ENCODE assay signal across 10 cellular contexts in the genomic region with DNA sequence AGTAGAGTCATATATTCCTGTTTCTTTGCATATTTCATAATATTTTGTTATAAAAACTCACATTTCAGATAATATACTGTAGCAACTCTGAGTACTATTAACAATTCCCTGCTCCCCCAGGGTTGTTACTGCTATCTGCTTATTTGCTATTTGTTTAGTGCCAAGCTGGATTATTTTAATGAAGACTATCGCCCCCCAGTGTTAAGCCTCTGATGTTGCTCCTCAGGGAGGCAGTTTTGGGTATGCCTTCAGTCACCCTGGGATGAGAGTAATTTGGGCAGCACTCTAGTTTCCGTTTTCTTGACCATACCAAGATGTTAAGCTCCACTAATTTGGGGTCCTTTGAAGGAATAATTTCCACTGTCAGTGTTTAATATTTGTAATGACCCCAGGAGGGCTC. TPM values are rescaled to one million over a fixed set of nuclear protein-coding genes. Genes with fewer than 3 reads are reported as not detected.
A peak's percentile ranks its signal among the peaks of the same experiment; 100 is the strongest.
DNase-seq lines count a peak whose midpoint lies in the region; ATAC-seq and TF ChIP-seq lines count a peak whose summit lies in the region.
"Had no signal": no experiment of that assay in that cellular context is flagged by ENCODE, and none has a peak within 500 bp of the region (broad histone marks: within the 10 kb centered on the region; RNA-seq: fewer than 3 reads in every experiment).

No MANE protein-coding gene starts in this region.

- no peaks in the 10 kb centered on the region for H3K4me1 ChIP-seq in fibroblast of lung (ENCODE audit: control insufficient read depth, extremely low read depth, insufficient read depth, low read length)
- H3K4me1 ChIP-seq in CD8-positive, alpha-beta memory T cell (ENCODE audit: insufficient read depth, low read length), result no peaks in the 10 kb centered on the region
- H3K4me1 ChIP-seq in effector memory CD4-positive, alpha-beta T cell (ENCODE audit: control insufficient read depth, insufficient read depth, low read length, poor library complexity, severe bottlenecking), result no peaks in the 10 kb centered on the region

- H3K79me2 ChIP-seq in fibroblast of lung (ENCODE audit: control insufficient read depth, insufficient read depth, low read length), result no peaks in the 10 kb centered on the region

- no peak overlapping the region for H3K4me3 ChIP-seq in fibroblast of lung (replicated peaks in 1 of 4; ENCODE audit: control extremely low read depth in 1 of 4, insufficient read depth in 1 of 4, low read depth in 3 of 4, low read length in 4 of 4)
- H3K4me3 ChIP-seq in CD8-positive, alpha-beta memory T cell (ENCODE audit: low read length), result no peak overlapping the region
- H3K4me3 ChIP-seq in effector memory CD4-positive, alpha-beta T cell (ENCODE audit: insufficient read depth, low read depth, low read length, poor library complexity, severe bottlenecking), result no peak overlapping the region

- H2AFZ ChIP-seq in fibroblast of lung (ENCODE audit: low read length), result no peak overlapping the region

- no peaks in the 10 kb centered on the region for H3K27me3 ChIP-seq in fibroblast of lung (ENCODE audit: control insufficient read depth, insufficient read depth, low read length)
- no peaks in the 10 kb centered on the region for H3K27me3 ChIP-seq in CD8-positive, alpha-beta memory T cell (ENCODE audit: insufficient read depth, low read length, poor library complexity, severe bottlenecking)
- H3K27me3 ChIP-seq in effector memory CD4-positive, alpha-beta T cell (replicated peaks; ENCODE audit: control insufficient read depth, insufficient read depth, low read length, poor library complexity, severe bottlenecking), result no peaks in the 10 kb centered on the region

- H3K27ac Mint-ChIP-seq in CD8-positive, alpha-beta memory T cell, result no peak overlapping the region
- H3K27ac Mint-ChIP-seq: activated T-helper 1 cell treated with anti-CD3 and anti-CD28 coated beads, Interleukin-12 subunit alpha, Interleukin-12 subunit beta, Interleukin-2, Interleukin-4 antibody, amounts not matched to agents 30 ng/mL and 10 ng/mL and 1 ng/mL, durations not matched to agents 14 hours and 24 hours and 36 hours had no signal

- H3K4me3 Mint-ChIP-seq in CD8-positive, alpha-beta memory T cell, result no peak overlapping the region
- H3K4me3 Mint-ChIP-seq: activated T-helper 1 cell treated with anti-CD3 and anti-CD28 coated beads, Interleukin-12 subunit alpha, Interleukin-12 subunit beta, Interleukin-2, Interleukin-4 antibody, amounts not matched to agents 30 ng/mL and 10 ng/mL and 1 ng/mL, durations not matched to agents 14 hours and 24 hours and 36 hours had no signal

- H3K27ac ChIP-seq in fibroblast of lung (ENCODE audit: insufficient read depth, low read length), result no peak overlapping the region
- no peak overlapping the region for H3K27ac ChIP-seq in CD8-positive, alpha-beta memory T cell (ENCODE audit: low read depth, low read length)
- no peak overlapping the region for H3K27ac ChIP-seq in effector memory CD4-positive, alpha-beta T cell (ENCODE audit: insufficient read depth, low read length, poor library complexity, severe bottlenecking)

- peaks cover 29 to 62% (median 31%) of the 10 kb centered on the region in 3 donors for H3K36me3 Mint-ChIP-seq in CD8-positive, alpha-beta memory T cell

- CTCF ChIA-PET in CD8-positive, alpha-beta memory T cell (lab: Charles Lee), result interaction anchor here (1.4 kb wide), 1 partner anchor 10 kb away, joined by 4 read pairs; no protein-coding TSS in a partner anchor

- H3K9me3 Mint-ChIP-seq in CD8-positive, alpha-beta memory T cell, result peaks cover 0 to 4% (median 0%) of the 10 kb centered on the region in 5 donors

- H3K9ac ChIP-seq in fibroblast of lung (ENCODE audit: insufficient read depth, low read length), result no peak overlapping the region

- no peaks in the 10 kb centered on the region for H4K20me1 ChIP-seq in fibroblast of lung (ENCODE audit: control insufficient read depth, extremely low read depth, insufficient read depth, low read length)

- peak; percentile 18 to 46 for TF ChIP-seq CTCF in fibroblast of lung (conservative IDR thresholded peaks at IDR 0.05 in 1 of 2, IDR thresholded peaks at IDR 0.05 in 1 of 2; ENCODE audit: low read depth in 1 of 2, low read length in 2 of 2)

- no peak for ATAC-seq in HG03045 (IDR thresholded peaks at IDR 0.05; ENCODE audit: unreplicated experiment)

- POLR2A ChIA-PET in CD8-positive, alpha-beta memory T cell (lab: Charles Lee), result no interaction called here

- no peaks in the 10 kb centered on the region for H3K27me3 Mint-ChIP-seq in CD8-positive, alpha-beta memory T cell

- H3K4me2 ChIP-seq in fibroblast of lung (ENCODE audit: extremely low read depth, insufficient read depth, low read length), result no peak overlapping the region

- no peaks in the 10 kb centered on the region for H3K36me3 ChIP-seq in fibroblast of lung (ENCODE audit: control insufficient read depth, insufficient read depth, low read length)
- no peaks in the 10 kb centered on the region for H3K36me3 ChIP-seq in CD8-positive, alpha-beta memory T cell (ENCODE audit: insufficient read depth, low read length)
- H3K36me3 ChIP-seq in effector memory CD4-positive, alpha-beta T cell (ENCODE audit: control insufficient read depth, insufficient read depth, low read length), result no peaks in the 10 kb centered on the region

- no peaks in the 10 kb centered on the region for H3K9me3 ChIP-seq in fibroblast of lung (ENCODE audit: control insufficient read depth, insufficient read depth, low read depth, low read length)
- H3K9me3 ChIP-seq in CD8-positive, alpha-beta memory T cell (ENCODE audit: low read length), result no peaks in the 10 kb centered on the region
- no peaks in the 10 kb centered on the region for H3K9me3 ChIP-seq in effector memory CD4-positive, alpha-beta T cell (ENCODE audit: control insufficient read depth, low read length)

- DNase-seq in AG08395 (ENCODE audit: low spot score) (peak; percentile 38), GF-D8 (lab: John Stamatoyannopoulos, UW) (peak; percentile 24), NCI-H748 treated with DMSO at 0.1 percent for 48 hours (lab: John Stamatoyannopoulos, UW) (peak; percentile 64), fibroblast of lung (ENCODE audit: low read depth in 2 of 2) (peak in 1 of 2 donors; percentile 11), retina (no peak)
- DNase-seq in CD8-positive, alpha-beta memory T cell, result no peak
- DNase-seq in effector memory CD4-positive, alpha-beta T cell, result no peak
- DNase-seq: NCI-H1105 treated with DMSO at 0.1 percent for 48 hours had no signal

- H3K4me1 Mint-ChIP-seq in CD8-positive, alpha-beta memory T cell, result peaks cover 16 to 39% (median 28%) of the 10 kb centered on the region in 3 donors

RNA-seq across cellular contexts. Expression of a gene that starts 46.0 kb away (rescaled TPM):
- 39.8 and 43.9 TPM in 2 replicates for total RNA-seq in fibroblast of lung
- polyA plus RNA-seq in fibroblast of lung, result 34.5 and 43.3 TPM in 2 replicates
- polyA plus RNA-seq in fibroblast of lung (2012), result 31.5 and 32.7 TPM in 2 replicates
- polyA minus RNA-seq in fibroblast of lung (ENCODE audit: low replicate concordance), result 1.2 and 1.6 TPM in 2 replicates
- 10 to 100 TPM; 36.0 to 38.5 TPM for total RNA-seq in CD8-positive, alpha-beta memory T cell
- polyA plus RNA-seq in CD8-positive, alpha-beta memory T cell, result 47.6 TPM

Comparison
In these comparisons a context has a peak if more than half of its experiments do, and no peak if none do; other contexts are left out.
1. DNase-seq: peak in AG08395 (single experiment), GF-D8 (single experiment) and NCI-H748 treated with DMSO at 0.1 percent for 48 hours (single experiment); none in CD8-positive, alpha-beta memory T cell (0 of 5), effector memory CD4-positive, alpha-beta T cell (0 of 3) and retina (single experiment).